In genomic region chr14:36320210-36321003, GRCh38 we compare ENCODE assay signal across 8 cellular contexts. TPM values are rescaled to one million over a fixed set of nuclear protein-coding genes. Genes with fewer than 3 reads are reported as not detected.
A peak's percentile ranks its signal among the peaks of the same experiment; 100 is the strongest.
DNase-seq lines count a peak whose midpoint lies in the region; ATAC-seq, FAIRE-seq and TF ChIP-seq lines count a peak whose summit lies in the region.

A gene with protein sequence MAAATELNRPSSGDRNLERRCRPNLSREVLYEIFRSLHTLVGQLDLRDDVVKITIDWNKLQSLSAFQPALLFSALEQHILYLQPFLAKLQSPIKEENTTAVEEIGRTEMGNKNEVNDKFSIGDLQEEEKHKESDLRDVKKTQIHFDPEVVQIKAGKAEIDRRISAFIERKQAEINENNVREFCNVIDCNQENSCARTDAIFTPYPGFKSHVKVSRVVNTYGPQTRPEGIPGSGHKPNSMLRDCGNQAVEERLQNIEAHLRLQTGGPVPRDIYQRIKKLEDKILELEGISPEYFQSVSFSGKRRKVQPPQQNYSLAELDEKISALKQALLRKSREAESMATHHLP (minus strand): TSS chr14:36320637. CDS start chr14:36320588, 49 bp downstream.

- peaks cover 46% of the 10 kb centered on the region for H3K79me2 ChIP-seq in ACC112 (ENCODE audit: control insufficient read depth, insufficient read depth, low read length, unreplicated experiment)

- H3K4me3 ChIP-seq in ACC112 (ENCODE audit: low read depth, low read length) (peak within 1 kb of the TSS; percentile 94), WI38 (ENCODE audit: low read depth, low read length) (peak within 1 kb of the TSS; percentile 99), bronchial epithelial cell (ENCODE audit: low read depth, low read length) (peak within 1 kb of the TSS; percentile 88)

- peak within 1 kb of the TSS; percentile 56 for H3K27ac ChIP-seq in ACC112 (ENCODE audit: low read depth, low read length)

- H3K36me3 ChIP-seq in ACC112 (ENCODE audit: insufficient read depth, low read length): no peaks in the 10 kb centered on the region
- no peaks in the 10 kb centered on the region for H3K36me3 ChIP-seq in bronchial epithelial cell (ENCODE audit: control insufficient read depth, insufficient read depth, low read length)

- H3K36me3 Mint-ChIP-seq in immature natural killer cell: no peaks in the 10 kb centered on the region

- peaks cover 24% of the 10 kb centered on the region for H3K4me1 ChIP-seq in ACC112 (ENCODE audit: control insufficient read depth, insufficient read depth, low read length, unreplicated experiment)

- peak; percentile 58 for FAIRE-seq in bronchial epithelial cell (lab: Jason Lieb, UNC)

- H3K27ac Mint-ChIP-seq in immature natural killer cell: peak within 1 kb of the TSS; percentile 76 to 95 (median 86)

- TF ChIP-seq CTCF in WI38 (IDR thresholded peaks at IDR 0.05; ENCODE audit: low read depth, low read length) (no peak), bronchial epithelial cell (IDR thresholded peaks at IDR 0.05; ENCODE audit: insufficient read depth, low read length, severe bottlenecking) (no peak)

- peaks cover 41% of the 10 kb centered on the region for H3K27me3 ChIP-seq in ACC112 (ENCODE audit: insufficient read depth, low read length)
- no peaks in the 10 kb centered on the region for H3K27me3 ChIP-seq in bronchial epithelial cell (ENCODE audit: control insufficient read depth, insufficient read depth, low read length)

- no peaks in the 10 kb centered on the region for H3K9me3 Mint-ChIP-seq in immature natural killer cell

- ATAC-seq in GM18873 (IDR thresholded peaks at IDR 0.05; ENCODE audit: low FRiP score, unreplicated experiment) (peak; percentile 98), HG03159 (IDR thresholded peaks at IDR 0.05; ENCODE audit: unreplicated experiment) (peak; percentile 99)

- H3K27me3 Mint-ChIP-seq in immature natural killer cell (ENCODE audit: low read depth in 3 of 3): peaks cover 2 to 6% (median 6%) of the 10 kb centered on the region in 3 donors

- peak within 1 kb of the TSS; percentile 90 to 98 (median 94) for H3K4me3 Mint-ChIP-seq in immature natural killer cell

- peaks cover 27 to 49% of the 10 kb centered on the region in 2 donors for H3K4me1 Mint-ChIP-seq in immature natural killer cell

- peak; percentile 93 for DNase-seq in NCI-H2227 treated with DMSO at 0.1 percent for 48 hours (lab: John Stamatoyannopoulos, UW)
- peak; percentile 93 for DNase-seq in bronchial epithelial cell (ENCODE audit: low read depth)
- peak; percentile 71 to 83 (median 79) for DNase-seq in immature natural killer cell
- peak; percentile 94 for DNase-seq in smooth muscle cell of the brain vasculature (ENCODE audit: low read depth, low spot score)

- peak within 1 kb of the TSS; percentile 96 for H2AFZ ChIP-seq in ACC112 (ENCODE audit: low read length, unreplicated experiment)

RNA-seq across cellular contexts. Expression of the gene that starts here (rescaled TPM):
- 5.8 and 6.8 TPM in 2 replicates for total RNA-seq in bronchial epithelial cell
- polyA plus RNA-seq in immature natural killer cell: 10 to 100 TPM in 2 of 3 donors, 1 to 10 TPM in 1; 7.4 to 14.9 (median 10.4) TPM

Comparison
In these comparisons a context has a peak if more than half of its experiments do, and no peak if none do; other contexts are left out.
1. Peak in every context shown above with its lines: DNase-seq, ATAC-seq, H3K4me3 ChIP-seq and H3K27ac ChIP-seq.